In the genomic region with DNA sequence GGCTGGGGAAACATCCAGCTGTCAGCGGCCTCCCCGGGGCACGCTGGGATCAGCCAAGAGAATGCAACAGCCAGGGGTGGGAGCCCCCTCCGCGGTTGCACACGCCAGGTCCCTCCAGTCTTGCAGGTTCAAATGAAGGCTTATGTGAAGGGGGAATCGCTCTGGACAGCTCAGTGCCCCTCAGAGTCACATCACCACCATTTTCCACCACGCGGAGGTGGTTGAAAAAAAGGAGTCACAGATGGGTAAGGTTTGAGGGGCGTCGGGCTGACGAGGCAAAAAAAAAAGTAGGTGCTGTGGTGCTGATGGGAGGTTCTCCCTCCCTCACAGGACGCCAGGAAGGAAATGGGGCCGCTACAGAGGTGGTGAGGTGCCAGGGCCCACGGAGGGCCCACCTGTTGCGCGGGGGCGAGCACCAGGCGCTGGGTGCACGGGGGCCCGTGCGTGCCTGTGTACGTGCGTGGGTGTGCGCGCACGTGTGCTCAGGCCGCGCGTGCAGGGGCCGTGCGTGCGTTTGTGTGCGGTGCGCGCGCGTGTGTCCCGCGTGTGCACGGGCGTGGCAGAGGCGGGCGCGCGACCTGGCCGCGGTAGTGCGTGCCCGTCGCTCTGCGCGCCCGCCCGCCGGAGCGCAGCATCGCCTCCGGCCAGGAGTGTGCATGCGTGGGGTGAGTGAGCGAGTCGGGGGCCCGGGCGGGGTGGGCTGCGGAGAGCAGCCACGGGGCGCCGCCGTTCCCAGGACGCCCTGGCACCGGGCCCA, we compare ENCODE assay signal across 8 cellular contexts. TPM values are rescaled to one million over a fixed set of nuclear protein-coding genes. Genes with fewer than 3 reads are reported as not detected.
A peak's percentile ranks its signal among the peaks of the same experiment; 100 is the strongest.
DNase-seq lines count a peak whose midpoint lies in the region; ATAC-seq and TF ChIP-seq lines count a peak whose summit lies in the region.

No MANE protein-coding gene starts in this region.

- DNase-seq in stimulated activated naive CD8-positive, alpha-beta T cell treated with anti-CD3 and anti-CD28 coated beads, Interleukin-15, Interleukin-2, amounts not matched to agents 100 U/mL and 50 U/mL, for 24 hours, result no peak
- DNase-seq in NK-92 (lab: John Stamatoyannopoulos, UW; ENCODE audit: unreplicated experiment), result no peak
- no peak for DNase-seq in NCI-H1694 (lab: John Stamatoyannopoulos, UW)
- no peak for DNase-seq in mucosa of gallbladder (ENCODE audit: low spot score)

- no peak for ATAC-seq in stimulated activated naive CD8-positive, alpha-beta T cell treated with anti-CD3 and anti-CD28 coated beads, Interleukin-15, Interleukin-2, amounts not matched to agents 100 U/mL and 50 U/mL, for 24 hours
- ATAC-seq in GM21825 (IDR thresholded peaks at IDR 0.05; ENCODE audit: unreplicated experiment), result no peak

- H3K27me3 ChIP-seq in mucosa of stomach (ENCODE audit: control insufficient read depth, insufficient read depth, low read length), result peaks cover 29% of the 10 kb centered on the region

- no peak for TF ChIP-seq CTCF in brain (conservative IDR thresholded peaks at IDR 0.05)

- no peaks in the 10 kb centered on the region for H3K36me3 ChIP-seq in mucosa of stomach (ENCODE audit: control insufficient read depth, insufficient read depth, low read length)

- no peaks in the 10 kb centered on the region for H3K9me3 ChIP-seq in mucosa of stomach (ENCODE audit: control insufficient read depth, low read length)

- H3K4me3 Mint-ChIP-seq in stimulated activated naive CD8-positive, alpha-beta T cell treated with anti-CD3 and anti-CD28 coated beads, Interleukin-15, Interleukin-2, amounts not matched to agents 100 ng/mL and 50 ng/mL, for 24 hours, result peak overlapping the region; percentile 74
- H3K4me3 Mint-ChIP-seq in brain, result peak overlapping the region; percentile 77 to 86 (median 82)

- H3K27ac Mint-ChIP-seq in stimulated activated naive CD8-positive, alpha-beta T cell treated with anti-CD3 and anti-CD28 coated beads, Interleukin-15, Interleukin-2, amounts not matched to agents 100 ng/mL and 50 ng/mL, for 24 hours, result peak overlapping the region; percentile 80
- peak overlapping the region; percentile 6 to 93 (median 75) for H3K27ac Mint-ChIP-seq in brain

- H3K36me3 Mint-ChIP-seq in stimulated activated naive CD8-positive, alpha-beta T cell treated with anti-CD3 and anti-CD28 coated beads, Interleukin-15, Interleukin-2, amounts not matched to agents 100 ng/mL and 50 ng/mL, for 24 hours (ENCODE audit: low read depth), result no peaks in the 10 kb centered on the region
- no peaks in the 10 kb centered on the region for H3K36me3 Mint-ChIP-seq in brain

- H3K4me3 ChIP-seq in mucosa of stomach (ENCODE audit: low read length), result peak overlapping the region; percentile 18

- H3K9me3 Mint-ChIP-seq in stimulated activated naive CD8-positive, alpha-beta T cell treated with anti-CD3 and anti-CD28 coated beads, Interleukin-15, Interleukin-2, amounts not matched to agents 100 ng/mL and 50 ng/mL, for 24 hours, result no peaks in the 10 kb centered on the region
- peaks cover 0 to 13% (median 0%) of the 10 kb centered on the region in 5 experiments for H3K9me3 Mint-ChIP-seq in brain

- peaks cover 54% of the 10 kb centered on the region for H3K4me1 Mint-ChIP-seq in stimulated activated naive CD8-positive, alpha-beta T cell treated with anti-CD3 and anti-CD28 coated beads, Interleukin-15, Interleukin-2, amounts not matched to agents 100 ng/mL and 50 ng/mL, for 24 hours (ENCODE audit: low read depth)
- H3K4me1 Mint-ChIP-seq in brain, result peaks cover 69% of the 10 kb centered on the region

- H3K27me3 Mint-ChIP-seq in stimulated activated naive CD8-positive, alpha-beta T cell treated with anti-CD3 and anti-CD28 coated beads, Interleukin-15, Interleukin-2, amounts not matched to agents 100 ng/mL and 50 ng/mL, for 24 hours, result peaks cover 49% of the 10 kb centered on the region
- H3K27me3 Mint-ChIP-seq in brain, result peaks cover 62% of the 10 kb centered on the region

- H3K4me1 ChIP-seq in mucosa of stomach (ENCODE audit: control insufficient read depth, insufficient read depth, low read length), result peaks cover 72% of the 10 kb centered on the region

- H3K9ac ChIP-seq in mucosa of stomach (ENCODE audit: low read length), result no peak overlapping the region

RNA-seq across cellular contexts. Expression of gene PDGFB, which starts 3.0 kb away (rescaled TPM):
- polyA plus RNA-seq in brain (ENCODE audit: insufficient read depth, low read depth, low replicate concordance), result 8.2 TPM
- total RNA-seq in mucosa of gallbladder, result 14.6 TPM
